ENCODE assay signal across 1 cellular context in genomic region chr20:50193169-50193850, GRCh38.
A peak's percentile ranks its signal among the peaks of the same experiment; 100 is the strongest.
TF ChIP-seq lines count a peak whose summit lies in the region.

No MANE protein-coding gene starts in this region.

TF ChIP-seq in K562, 482 proteins besides CTCF, POLR2A, EP300 and RAD21 (continued from another document):
- TF ChIP-seq JUN (IDR thresholded peaks at IDR 0.05; ENCODE audit: borderline replicate concordance, low read depth, low read length) (no peak), JUN (CRISPR knock-in tag; IDR thresholded peaks at IDR 0.05; ENCODE audit: borderline replicate concordance) (no peak), RREB1 (CRISPR knock-in tag; IDR thresholded peaks at IDR 0.05) (no peak), CREM (IDR thresholded peaks at IDR 0.05; ENCODE audit: low read depth) (no peak), MAZ (CRISPR knock-in tag; conservative IDR thresholded peaks at IDR 0.05 in 1 of 2, IDR thresholded peaks at IDR 0.05 in 1 of 2) (no peak; a peak in 1 of 4 replicates), MEIS2 (IDR thresholded peaks at IDR 0.05; ENCODE audit: partially characterized antibody) (no peak), ZNF41 (CRISPR knock-in tag; conservative IDR thresholded peaks at IDR 0.05) (no peak), CHD2 (IDR thresholded peaks at IDR 0.05; ENCODE audit: low read depth, low read length) (peak; percentile 11; the same call in 1 of the 2 replicates), ZBTB9 (CRISPR knock-in tag; IDR thresholded peaks at IDR 0.05) (peak; percentile 37; the same call in 1 of the 2 replicates), CCNT2 (IDR thresholded peaks at IDR 0.05; ENCODE audit: borderline replicate concordance, extremely low read depth, insufficient read length, low read depth, low read length) (no peak), ARID3A (IDR thresholded peaks at IDR 0.05; ENCODE audit: borderline replicate concordance, low read depth, low read length) (no peak), ZNF146 (CRISPR knock-in tag; IDR thresholded peaks at IDR 0.05; ENCODE audit: unreplicated experiment) (no peak), FOXK1 (CRISPR knock-in tag; IDR thresholded peaks at IDR 0.05; ENCODE audit: borderline replicate concordance) (peak; percentile 88; the same call in 1 of the 2 replicates), KAT7 (CRISPR knock-in tag; IDR thresholded peaks at IDR 0.05; ENCODE audit: borderline replicate concordance) (0 out of 2 replicates have a peak, but pooled peaks have one; percentile 14), THRB (CRISPR knock-in tag; conservative IDR thresholded peaks at IDR 0.05) (no peak), KLF1 (tag; IDR thresholded peaks at IDR 0.05) (no peak), SAFB (IDR thresholded peaks at IDR 0.05; ENCODE audit: borderline replicate concordance, low read depth, low read length) (no peak), WHSC1 (IDR thresholded peaks at IDR 0.05; ENCODE audit: low read length) (peak; percentile 19), NR3C1 (CRISPR knock-in tag; IDR thresholded peaks at IDR 0.05) (no peak)
